8 cellular contexts compared by ENCODE assay signal in the genomic region with DNA sequence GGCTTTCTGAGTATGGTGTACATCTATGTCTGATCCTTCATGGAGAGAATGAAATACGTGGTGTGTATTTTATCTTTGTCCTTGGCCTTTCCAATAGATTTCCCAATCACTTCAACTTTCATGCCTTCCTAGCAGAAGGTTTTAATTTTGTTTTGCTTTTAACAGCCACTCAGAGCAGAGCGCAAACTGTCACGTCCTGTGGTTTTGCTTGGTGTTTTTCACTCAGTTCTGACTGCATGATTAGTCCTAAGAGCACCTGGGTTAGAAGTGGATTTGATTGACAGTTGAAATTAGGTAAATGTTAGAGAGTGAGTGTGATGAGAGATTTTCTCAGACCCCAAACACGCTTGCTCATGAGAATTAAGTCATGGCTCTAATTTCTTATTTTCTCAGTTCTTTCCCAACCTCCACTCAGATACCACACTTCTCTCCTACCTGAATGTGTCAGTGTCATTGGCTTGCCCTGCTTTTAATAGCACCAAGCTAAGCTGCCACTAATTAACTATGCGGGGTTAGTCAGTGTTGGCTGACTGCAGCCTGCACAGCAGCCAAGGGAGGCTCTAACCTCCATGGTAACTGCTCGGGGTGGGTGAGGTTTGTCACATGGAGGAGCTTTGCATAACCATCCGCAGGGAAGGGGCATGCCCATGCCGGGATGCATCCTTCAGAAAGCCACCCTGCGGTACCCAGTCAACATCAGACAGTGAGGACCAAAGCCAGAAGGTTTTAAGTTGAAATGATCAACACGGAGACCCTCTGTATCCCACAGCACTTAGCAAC.
DNase-seq lines count a peak whose midpoint lies in the region; ATAC-seq and TF ChIP-seq lines count a peak whose summit lies in the region.

No MANE protein-coding gene starts in this region.

- TF ChIP-seq CTCF in epithelial cell of proximal tubule (conservative IDR thresholded peaks at IDR 0.05; ENCODE audit: low read depth, low read length) = no peak
- no peak for TF ChIP-seq CTCF in sigmoid colon (IDR thresholded peaks at IDR 0.05)
- no peak for TF ChIP-seq CTCF in progenitor cell of endocrine pancreas (IDR thresholded peaks at IDR 0.05; ENCODE audit: unreplicated experiment)

- H3K27ac ChIP-seq in sigmoid colon = no peak overlapping the region

- peaks cover 13% of the 10 kb centered on the region for H3K27me3 Mint-ChIP-seq in progenitor cell of endocrine pancreas

- TF ChIP-seq POLR2A in sigmoid colon (IDR thresholded peaks at IDR 0.05) = no peak

- H3K36me3 ChIP-seq in sigmoid colon = no peaks in the 10 kb centered on the region

- peak; percentile 86 for ATAC-seq in HG02798 (IDR thresholded peaks at IDR 0.05; ENCODE audit: poor library complexity, unreplicated experiment)

- no peaks in the 10 kb centered on the region for H3K36me3 Mint-ChIP-seq in progenitor cell of endocrine pancreas (ENCODE audit: insufficient read depth)

- peak overlapping the region; percentile 28 for H3K4me3 ChIP-seq in epithelial cell of proximal tubule (ENCODE audit: low read depth, low read length)
- H3K4me3 ChIP-seq in sigmoid colon = no peak overlapping the region

- H3K27me3 ChIP-seq in sigmoid colon = no peaks in the 10 kb centered on the region

- peaks cover 9% of the 10 kb centered on the region for H3K4me1 Mint-ChIP-seq in progenitor cell of endocrine pancreas (ENCODE audit: low read depth)

- H3K4me1 ChIP-seq in sigmoid colon = no peaks in the 10 kb centered on the region

- H3K4me3 Mint-ChIP-seq in progenitor cell of endocrine pancreas (ENCODE audit: low read depth) = no peak overlapping the region

- no peak overlapping the region for H3K27ac Mint-ChIP-seq in progenitor cell of endocrine pancreas

- DNase-seq in stimulated activated CD4-positive, alpha-beta T cell treated with anti-CD3 and anti-CD28 coated beads, Interleukin-1b, Interleukin-23, amount 100 ng/mL, for 48 hours = peak; percentile 50
- no peak for DNase-seq in stimulated activated CD4-positive, alpha-beta T cell treated with anti-CD3 and anti-CD28 coated beads, Interleukin-4, amount 100 ng/mL, for 4 hours
- DNase-seq in NOMO-1 treated with DMSO at 0.1 percent for 48 hours (lab: John Stamatoyannopoulos, UW; ENCODE audit: unreplicated experiment) (peak; percentile 46), epithelial cell of proximal tubule (ENCODE audit: low read depth) (peak; percentile 90), sigmoid colon (peak; percentile 32), NCI-H446 treated with DMSO at 0.1 percent for 48 hours (lab: John Stamatoyannopoulos, UW) (no peak), progenitor cell of endocrine pancreas (ENCODE audit: low spot score, unreplicated experiment) (no peak)

- peaks cover 2% of the 10 kb centered on the region for H3K9me3 Mint-ChIP-seq in progenitor cell of endocrine pancreas (ENCODE audit: low read depth)

- TF ChIP-seq EP300 in sigmoid colon (IDR thresholded peaks at IDR 0.05) = no peak

- WGBS in sigmoid colon, 2 donors = 55 to 62% methylated on average over 10 of the region's 10 CpGs

- no peaks in the 10 kb centered on the region for H3K9me3 ChIP-seq in sigmoid colon

- intact Hi-C loops in sigmoid colon (cut with DNase I) = no loop called here

Comparison
In these comparisons a context has a peak if more than half of its experiments do, and no peak if none do; other contexts are left out.
1. DNase-seq: peak in stimulated activated CD4-positive, alpha-beta T cell treated with anti-CD3 and anti-CD28 coated beads, Interleukin-1b, Interleukin-23, amount 100 ng/mL, for 48 hours (single experiment), NOMO-1 treated with DMSO at 0.1 percent for 48 hours (single experiment), epithelial cell of proximal tubule (single experiment) and sigmoid colon (single experiment); none in stimulated activated CD4-positive, alpha-beta T cell treated with anti-CD3 and anti-CD28 coated beads, Interleukin-4, amount 100 ng/mL, for 4 hours (0 of 2), NCI-H446 treated with DMSO at 0.1 percent for 48 hours (single experiment) and progenitor cell of endocrine pancreas (single experiment).